Comparison of ENCODE assay signal across 8 cellular contexts in the genomic region with DNA sequence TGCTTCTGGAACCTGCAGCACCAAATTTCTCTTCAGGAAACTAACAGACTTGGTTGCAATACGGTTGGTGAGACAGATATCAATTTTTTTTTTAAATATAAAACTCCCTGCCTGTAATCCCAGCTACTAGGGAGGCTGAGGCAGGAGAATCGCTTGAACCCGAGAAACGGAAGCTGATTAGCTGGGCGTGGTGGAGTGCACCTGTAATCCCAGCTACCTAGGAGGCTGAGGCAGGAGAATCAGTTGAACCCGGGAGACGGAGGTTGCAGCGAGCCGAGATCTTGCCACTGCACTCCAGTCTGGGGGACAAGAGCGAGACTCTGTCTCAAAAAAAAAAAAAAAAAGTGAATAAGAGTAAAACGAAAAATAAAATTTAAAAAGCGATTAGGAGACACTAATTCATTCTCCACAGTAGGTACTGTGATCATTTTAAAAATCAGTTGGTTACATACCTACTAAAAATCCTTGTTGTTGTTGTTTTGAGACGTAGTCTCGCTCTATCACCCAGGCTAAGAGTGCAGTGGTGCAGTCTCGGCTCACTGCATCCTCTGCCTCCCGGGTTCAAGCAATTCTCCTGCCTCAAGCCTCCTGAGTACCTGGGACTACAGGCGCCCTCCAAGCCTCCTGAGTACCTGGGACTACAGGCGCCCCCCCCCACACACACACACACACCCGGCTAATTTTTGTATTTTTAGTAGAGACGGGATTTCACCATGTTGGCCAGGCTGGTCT.
DNase-seq lines count a peak whose midpoint lies in the region; ATAC-seq and TF ChIP-seq lines count a peak whose summit lies in the region.

No MANE protein-coding gene starts in this region.

- no peak for ATAC-seq in GM21528 (IDR thresholded peaks at IDR 0.05; ENCODE audit: low FRiP score, unreplicated experiment)
- no peak for ATAC-seq in HG03108 (IDR thresholded peaks at IDR 0.05; ENCODE audit: unreplicated experiment)

- no peaks in the 10 kb centered on the region for H3K9me3 ChIP-seq in HUES6 (ENCODE audit: control insufficient read depth, insufficient read depth, low read depth, low read length)
- no peaks in the 10 kb centered on the region for H3K9me3 ChIP-seq in muscle layer of duodenum (ENCODE audit: control insufficient read depth in 1 of 2, low read length in 2 of 2)

- peak overlapping the region; percentile 91 for H3K9ac ChIP-seq in HUES6 (ENCODE audit: low read length)

- no peak for TF ChIP-seq CTCF in AG09309 (IDR thresholded peaks at IDR 0.05; ENCODE audit: control insufficient read depth, insufficient read depth, low read depth, low read length, missing control alignments)

- H3K4me3 ChIP-seq in AG09309 (ENCODE audit: control insufficient read depth, low read depth, low read length), result peak overlapping the region; percentile 82
- H3K4me3 ChIP-seq in HUES6 (ENCODE audit: low read depth, low read length), result peak overlapping the region; percentile 89
- peak overlapping the region; percentile 79 to 97 for H3K4me3 ChIP-seq in muscle layer of duodenum (ENCODE audit: low read depth in 1 of 2, low read length in 2 of 2)

- H3K27ac ChIP-seq in HUES6 (ENCODE audit: low read depth, low read length) (peak overlapping the region; percentile 96), caudate nucleus (ENCODE audit: low read depth, low read length) (peak overlapping the region; percentile 98), muscle layer of duodenum (ENCODE audit: low read length) (peak overlapping the region; percentile 100)

- H3K4me1 ChIP-seq in HUES6 (ENCODE audit: control insufficient read depth, insufficient read depth, low read length), result peaks cover 10% of the 10 kb centered on the region
- H3K4me1 ChIP-seq in muscle layer of duodenum (ENCODE audit: control insufficient read depth in 1 of 2, insufficient read depth in 2 of 2, low read length in 2 of 2), result peaks cover 13 to 16% of the 10 kb centered on the region in 2 donors

- no peak for DNase-seq in AG09309 (ENCODE audit: low read depth)
- DNase-seq in caudate nucleus (lab: John Stamatoyannopoulos, UW), result peak in 1 of 61 donors; percentile 28
- DNase-seq in putamen (ENCODE audit: low spot score), result no peak
- no peak for DNase-seq in NCI-H1092 (lab: John Stamatoyannopoulos, UW)

- H3K36me3 ChIP-seq in HUES6 (ENCODE audit: control insufficient read depth, insufficient read depth, low read length), result peaks cover 23% of the 10 kb centered on the region
- H3K36me3 ChIP-seq in muscle layer of duodenum (ENCODE audit: control insufficient read depth in 1 of 2, insufficient read depth in 2 of 2, low read length in 2 of 2), result peaks cover 9 to 11% of the 10 kb centered on the region in 2 donors

- no peaks in the 10 kb centered on the region for H3K27me3 ChIP-seq in HUES6 (ENCODE audit: control insufficient read depth, insufficient read depth, low read length)
- H3K27me3 ChIP-seq in muscle layer of duodenum (ENCODE audit: low read depth, low read length), result no peaks in the 10 kb centered on the region
